1 cellular context compared by ENCODE assay signal in genomic region chr1:78447096-78447495, GRCh38.
TF ChIP-seq lines count a peak whose summit lies in the region.

No MANE protein-coding gene starts in this region.

TF ChIP-seq in IMR-90, 13 proteins besides CTCF, POLR2A, EP300 and RAD21:
- TF ChIP-seq MAFK (IDR thresholded peaks at IDR 0.05; ENCODE audit: low read depth, low read length) = peak; percentile 57
- TF ChIP-seq CHD1 (IDR thresholded peaks at IDR 0.05; ENCODE audit: low read depth, low read length) = no peak
TF ChIP-seq in IMR-90: peak in this region for 1.
